In genomic region chr5:172133359-172134029, GRCh38 we compare ENCODE assay signal across 7 cellular contexts. TPM values are rescaled to one million over a fixed set of nuclear protein-coding genes. Genes with fewer than 3 reads are reported as not detected.
DNase-seq lines count a peak whose midpoint lies in the region; ATAC-seq and TF ChIP-seq lines count a peak whose summit lies in the region.

No MANE protein-coding gene starts in this region.

- no peaks in the 10 kb centered on the region for H3K36me3 ChIP-seq in A673 (ENCODE audit: insufficient read depth, low read length, poor library complexity, severe bottlenecking)

- intact Hi-C loops in Right ventricle myocardium superior (cut with DNase I) (no loop called here), A673 (cut with micrococcal nuclease; ENCODE audit: unreplicated experiment) (no loop called here)

- H3K27me3 ChIP-seq in A673 (replicated peaks; ENCODE audit: insufficient read depth, low read depth, low read length, poor library complexity) = no peaks in the 10 kb centered on the region

- H3K9me3 ChIP-seq in A673 (ENCODE audit: low read depth, low read length, poor library complexity, severe bottlenecking) = no peaks in the 10 kb centered on the region

- no TSS peak for BruUV-seq in A673 (replicated peaks; lab: Mats Ljungman, UMichigan)

- TF ChIP-seq CTCF in A673 (conservative IDR thresholded peaks at IDR 0.05; ENCODE audit: low read depth, low read length) = no peak

- CTCF ChIA-PET in A673 (lab: Charles Lee) = no interaction called here

- H3K4me3 ChIP-seq in A673 (ENCODE audit: low read depth, low read length, poor library complexity, severe bottlenecking) = no peak overlapping the region

- H3K4me1 ChIP-seq in A673 (ENCODE audit: insufficient read depth, low read length, poor library complexity, severe bottlenecking) = no peaks in the 10 kb centered on the region

- DNase-seq in Kasumi-1 (lab: John Stamatoyannopoulos, UW) (peak; percentile 79 to 84), Right ventricle myocardium superior (no peak), A673 (ENCODE audit: low spot score) (no peak), NCI-H524 treated with DMSO at 0.1 percent for 48 hours (lab: John Stamatoyannopoulos, UW) (no peak)
- peak; percentile 75 for DNase-seq in activated CD8-positive, alpha-beta memory T cell treated with anti-CD3 and anti-CD28 coated beads, Interleukin-2, amount 50 U/mL, for 48 hours
- DNase-seq in stimulated activated CD4-positive, alpha-beta T cell treated with anti-CD3 and anti-CD28 coated beads, Interleukin-2, amount 100 ng/mL, for 48 hours = peak; percentile 45 to 46

- POLR2A ChIA-PET in A673 (lab: Charles Lee; ENCODE audit: low non-redundant PET) = no interaction called here

- no peak overlapping the region for H3K27ac ChIP-seq in A673 (ENCODE audit: low read depth, low read length, poor library complexity, severe bottlenecking)

- ATAC-seq in Right ventricle myocardium superior (ENCODE audit: poor library complexity) = peak; percentile 66
- no peak for ATAC-seq in HG03108 (IDR thresholded peaks at IDR 0.05; ENCODE audit: unreplicated experiment)

RNA-seq across cellular contexts. Expression of gene STK10, which starts 54.5 kb away (rescaled TPM):
- total RNA-seq in Right ventricle myocardium superior = 8.8 TPM
- 3.8 and 3.9 TPM in 2 replicates for total RNA-seq in A673 (2021)

Comparison
In these comparisons a context has a peak if more than half of its experiments do, and no peak if none do; other contexts are left out.
1. DNase-seq: peak in Kasumi-1 (2 of 2), activated CD8-positive, alpha-beta memory T cell treated with anti-CD3 and anti-CD28 coated beads, Interleukin-2, amount 50 U/mL, for 48 hours (single experiment) and stimulated activated CD4-positive, alpha-beta T cell treated with anti-CD3 and anti-CD28 coated beads, Interleukin-2, amount 100 ng/mL, for 48 hours (2 of 2); none in Right ventricle myocardium superior (single experiment), A673 (single experiment) and NCI-H524 treated with DMSO at 0.1 percent for 48 hours (single experiment).